In genomic region chr3:126266850-126267168, GRCh38 we compare ENCODE assay signal across 11 cellular contexts.
DNase-seq lines count a peak whose midpoint lies in the region; ATAC-seq, FAIRE-seq and TF ChIP-seq lines count a peak whose summit lies in the region.
"Had no signal": no experiment of that assay in that cellular context is flagged by ENCODE, and none has a peak within 500 bp of the region (broad histone marks: within the 10 kb centered on the region; RNA-seq: fewer than 3 reads in every experiment).

No MANE protein-coding gene starts in this region.

- intact Hi-C loops in HepG2 (cut with micrococcal nuclease; ENCODE audit: unreplicated experiment) = loop anchor here (2.0 to 5.0 kb wide), 2 partner anchors 75 to 90 kb away; partner anchors contain the start of gene KLF15
- intact Hi-C loops in stomach (cut with DNase I; ENCODE audit: low total_unique reads) = no loop called here

- H3K27ac Mint-ChIP-seq in HFFc6 = peak overlapping the region; percentile 86
- H3K27ac Mint-ChIP-seq in chondrocyte (ENCODE audit: unreplicated experiment) = peak overlapping the region; percentile 93
- H3K27ac Mint-ChIP-seq: activated naive CD4-positive, alpha-beta T cell treated with anti-CD3 and anti-CD28 coated beads, Interleukin-2, amount 10 ng/mL, durations not matched to agents 7 days and 5 days; naive thymus-derived CD4-positive, alpha-beta T cell had no signal

- ATAC-seq in HepG2 = no peak; the same call in 2 of the 3 replicates
- ATAC-seq in HG02642 (IDR thresholded peaks at IDR 0.05; ENCODE audit: poor library complexity, unreplicated experiment) = no peak
- ATAC-seq: naive thymus-derived CD4-positive, alpha-beta T cell had no signal

- H3K27ac ChIP-seq in HepG2 (ENCODE audit: extremely low read length, insufficient read depth, low read length) = peak overlapping the region; percentile 78
- peak overlapping the region; percentile 55 to 90 (median 88) for H3K27ac ChIP-seq in stomach

- H3K4me1 Mint-ChIP-seq in HFFc6 (ENCODE audit: low read depth) (peaks cover 45% of the 10 kb centered on the region), chondrocyte (ENCODE audit: low read depth) (peaks cover 47% of the 10 kb centered on the region)
- H3K4me1 Mint-ChIP-seq: activated naive CD4-positive, alpha-beta T cell treated with anti-CD3 and anti-CD28 coated beads, Interleukin-2, amount 10 ng/mL, durations not matched to agents 7 days and 5 days had no signal

- H3K9ac ChIP-seq in HepG2 (ENCODE audit: insufficient read depth, low read depth, low read length) = peak overlapping the region; percentile 62; the same call in 1 of the 2 replicates

- TF ChIP-seq RAD21 in HepG2 (CRISPR knock-in tag; IDR thresholded peaks at IDR 0.05) = no peak

- H3K9me3 ChIP-seq in HepG2 (ENCODE audit: low read length) (no peaks in the 10 kb centered on the region), stomach (no peaks in the 10 kb centered on the region)

- TF ChIP-seq CTCF in HFFc6 (IDR thresholded peaks at IDR 0.05) (no peak), chondrocyte (IDR thresholded peaks at IDR 0.05) (no peak), HepG2 (CRISPR knock-in tag; IDR thresholded peaks at IDR 0.05) (no peak), stomach (IDR thresholded peaks at IDR 0.05) (no peak)

- H3K4me3 ChIP-seq in HepG2 (replicated peaks in 1 of 3; ENCODE audit: insufficient read depth in 1 of 3, low read depth in 2 of 3, low read length in 3 of 3) = peak overlapping the region in 2 of 3 experiments; percentile 48 to 67; a peak in 2 of 6 replicates
- H3K4me3 ChIP-seq in stomach = peak overlapping the region; percentile 30 to 40 (median 34)

- H2AFZ ChIP-seq in HepG2 (ENCODE audit: low read length) = no peak overlapping the region

- H3K36me3 Mint-ChIP-seq in HFFc6 (ENCODE audit: low read depth) = no peaks in the 10 kb centered on the region
- H3K36me3 Mint-ChIP-seq in chondrocyte (ENCODE audit: low read depth) = peaks cover 2% of the 10 kb centered on the region
- H3K36me3 Mint-ChIP-seq: activated naive CD4-positive, alpha-beta T cell treated with anti-CD3 and anti-CD28 coated beads, Interleukin-2, amount 10 ng/mL, durations not matched to agents 7 days and 5 days; naive thymus-derived CD4-positive, alpha-beta T cell had no signal

- CTCF ChIA-PET in HepG2 (lab: Yijun Ruan, JAX; ENCODE audit: low intra/inter-chr PET ratio, low total read pairs) = interaction anchor here (1.6 kb wide), 1 partner anchor 123 kb away, joined by 8 read pairs; no protein-coding TSS in a partner anchor

- WGBS in HepG2 (ENCODE audit: low lambda C conversion rate) = 52% methylated on average over 6 of the region's 8 CpGs
- 34 to 51% (median 48%) methylated on average over 7 to 8 of the region's 8 CpGs for WGBS in stomach, 5 donors

- no peaks in the 10 kb centered on the region for H4K20me1 ChIP-seq in HepG2 (ENCODE audit: insufficient read depth, low read length)

- TF ChIP-seq POLR2A in HepG2 (IDR thresholded peaks at IDR 0.05; ENCODE audit: insufficient read depth in 1 of 2, low read depth in 2 of 2, low read length in 2 of 2) = no peak
- no peak for TF ChIP-seq POLR2A in stomach (IDR thresholded peaks at IDR 0.05)

- in situ Hi-C loops in HepG2 (cut with HindIII; ENCODE audit: extremely low pct_ligation_motif_present, low pct_unique_long_range_greater_than_20kb) = loop anchor here (5.0 kb wide), 1 partner anchor 90 kb away; the partner anchor contains the start of gene KLF15

- TF ChIP-seq EP300 in HepG2 (IDR thresholded peaks at IDR 0.05; ENCODE audit: low read depth in 2 of 2, low read length in 2 of 2) (no peak), HepG2 (CRISPR knock-in tag; IDR thresholded peaks at IDR 0.05; ENCODE audit: borderline replicate concordance) (no peak), stomach (IDR thresholded peaks at IDR 0.05) (no peak)

- H3K4me1 ChIP-seq in HepG2 (ENCODE audit: insufficient read depth, low read length) (peaks cover 52% of the 10 kb centered on the region), stomach (peaks cover 31 to 63% (median 52%) of the 10 kb centered on the region in 4 donors)

- POLR2A ChIA-PET in HepG2 (lab: Yijun Ruan, JAX) = interaction anchor here (1.2 kb wide), 1 partner anchor 87 kb away, joined by 4 read pairs; no protein-coding TSS in a partner anchor

- H3K4me2 ChIP-seq in HepG2 (ENCODE audit: low read depth, low read length) = peak overlapping the region; percentile 76

- H3K4me3 Mint-ChIP-seq in HFFc6 (peak overlapping the region; percentile 76), chondrocyte (ENCODE audit: unreplicated experiment) (no peak overlapping the region)
- H3K4me3 Mint-ChIP-seq: activated naive CD4-positive, alpha-beta T cell treated with anti-CD3 and anti-CD28 coated beads, Interleukin-2, amount 10 ng/mL, durations not matched to agents 7 days and 5 days; naive thymus-derived CD4-positive, alpha-beta T cell had no signal

- no peak for FAIRE-seq in HepG2 (lab: Jason Lieb, UNC)

- no TSS peak for BruUV-seq in HepG2 (replicated peaks; lab: Mats Ljungman, UMichigan)

- H3K36me3 ChIP-seq in HepG2 (replicated peaks in 1 of 2; ENCODE audit: control insufficient read depth in 1 of 2, insufficient read depth in 2 of 2, low read length in 2 of 2) (no peaks in the 10 kb centered on the region), stomach (no peaks in the 10 kb centered on the region)

- H3K27me3 Mint-ChIP-seq in HFFc6 (ENCODE audit: insufficient read depth) = no peaks in the 10 kb centered on the region; the same call in 1 of the 2 replicates
- H3K27me3 Mint-ChIP-seq in chondrocyte (ENCODE audit: low read depth) = no peaks in the 10 kb centered on the region

- DNase-seq in HFFc6 (no peak), chondrocyte (ENCODE audit: low spot score) (no peak), HepG2 (ENCODE audit: low spot score) (no peak), stomach (no peak), pons (ENCODE audit: low spot score) (no peak), DMS 273 (lab: John Stamatoyannopoulos, UW; ENCODE audit: unreplicated experiment) (no peak)
- DNase-seq in stimulated activated CD4-positive, alpha-beta T cell treated with anti-CD3 and anti-CD28 coated beads, Interleukin-4, amount 100 ng/mL, for 4 hours = no peak
- DNase-seq: activated naive CD4-positive, alpha-beta T cell treated with anti-CD3 and anti-CD28 coated beads, Interleukin-2, amount 10 ng/mL, durations not matched to agents 7 days and 5 days; naive thymus-derived CD4-positive, alpha-beta T cell; NCI-H1105 had no signal

- no peaks in the 10 kb centered on the region; a peak in 1 of 5 replicates for H3K27me3 ChIP-seq in HepG2 (ENCODE audit: control insufficient read depth in 1 of 2, insufficient read depth in 2 of 2, low read length in 2 of 2)
- peaks cover 0 to 28% (median 4%) of the 10 kb centered on the region in 3 donors for H3K27me3 ChIP-seq in stomach

- H3K9me3 Mint-ChIP-seq in HFFc6 (no peaks in the 10 kb centered on the region; the same call in 1 of the 2 replicates), chondrocyte (ENCODE audit: low read depth) (peaks cover 3% of the 10 kb centered on the region)
- H3K9me3 Mint-ChIP-seq: activated naive CD4-positive, alpha-beta T cell treated with anti-CD3 and anti-CD28 coated beads, Interleukin-2, amount 10 ng/mL, durations not matched to agents 7 days and 5 days had no signal

- no peaks in the 10 kb centered on the region for H3K79me2 ChIP-seq in HepG2 (ENCODE audit: insufficient read depth, low read length)

TF ChIP-seq in HepG2, 621 proteins besides CTCF, POLR2A, EP300 and RAD21:
- TF ChIP-seq ZNF816 (CRISPR knock-in tag; IDR thresholded peaks at IDR 0.05; ENCODE audit: borderline replicate concordance) = 0 out of 2 replicates have a peak, but pooled peaks have one; percentile 42
- peak; percentile 93 for TF ChIP-seq ZKSCAN1 (IDR thresholded peaks at IDR 0.05; ENCODE audit: low read length)
- no peak for TF ChIP-seq ZMYM2 (CRISPR knock-in tag; IDR thresholded peaks at IDR 0.05)
